Comparison of ENCODE assay signal across 8 cellular contexts in genomic region chr1:47232187-47232874, GRCh38. TPM values are rescaled to one million over a fixed set of nuclear protein-coding genes. Genes with fewer than 3 reads are reported as not detected.
DNase-seq lines count a peak whose midpoint lies in the region; ATAC-seq and TF ChIP-seq lines count a peak whose summit lies in the region.

TAL1 (minus strand) TSS chr1:47232225; CDS start chr1:47225888, 6,337 bp downstream.

- H3K36me3 ChIP-seq in mesendoderm (ENCODE audit: control insufficient read depth, insufficient read depth, low read length) = no peaks in the 10 kb centered on the region
- no peaks in the 10 kb centered on the region for H3K36me3 ChIP-seq in transverse colon
- H3K36me3 ChIP-seq in MM.1S (replicated peaks; ENCODE audit: insufficient read depth, low read length) = no peaks in the 10 kb centered on the region

- no peaks in the 10 kb centered on the region for H3K79me1 ChIP-seq in mesendoderm (ENCODE audit: low read length)

- no peak within 1 kb of the TSS for H3K23ac ChIP-seq in mesendoderm (ENCODE audit: low read length)

- no peak within 1 kb of the TSS for H2BK120ac ChIP-seq in mesendoderm (ENCODE audit: low read depth, low read length)

- TF ChIP-seq CTCF in transverse colon (IDR thresholded peaks at IDR 0.05) = no peak
- no peak for TF ChIP-seq CTCF in MM.1S (IDR thresholded peaks at IDR 0.05; ENCODE audit: low read length)

- H3K4ac ChIP-seq in mesendoderm (ENCODE audit: low read depth, low read length) = no peak within 1 kb of the TSS

- DNase-seq in activated naive CD4-positive, alpha-beta T cell treated with anti-CD3 and anti-CD28 coated beads, Interleukin-2, amount 10 ng/mL, durations not matched to agents 7 days and 5 days = no peak
- DNase-seq in activated naive CD4-positive, alpha-beta T cell treated with Interleukin-2 at 50 U/mL for 16 hours = no peak
- peak; percentile 81 for DNase-seq in dermis blood vessel endothelial cell
- DNase-seq in mesendoderm = no peak
- no peak for DNase-seq in transverse colon
- no peak for DNase-seq in MM.1S
- no peak for DNase-seq in NOMO-1 (lab: John Stamatoyannopoulos, UW; ENCODE audit: unreplicated experiment in 2 of 2)

- no peak for ATAC-seq in HG03520 (IDR thresholded peaks at IDR 0.05; ENCODE audit: unreplicated experiment)

- CTCF ChIA-PET in activated naive CD4-positive, alpha-beta T cell treated with anti-CD3 and anti-CD28 coated beads, Interleukin-2, amount 10 ng/mL, durations not matched to agents 7 days and 5 days (lab: Charles Lee) = no interaction called here

- H3K27ac ChIP-seq in mesendoderm (ENCODE audit: low read depth, low read length) (no peak within 1 kb of the TSS), transverse colon (peak within 1 kb of the TSS; percentile 13 to 57 (median 19)), MM.1S (ENCODE audit: low read length) (no peak within 1 kb of the TSS)

- H2AK5ac ChIP-seq in mesendoderm (ENCODE audit: low read length) = no peak within 1 kb of the TSS

- H3K9me3 ChIP-seq in transverse colon = no peaks in the 10 kb centered on the region
- no peaks in the 10 kb centered on the region for H3K9me3 ChIP-seq in MM.1S (replicated peaks; ENCODE audit: insufficient read depth, low read length)

- no peaks in the 10 kb centered on the region for H4K20me1 ChIP-seq in MM.1S (ENCODE audit: insufficient read depth, low read length)

- peaks cover 30% of the 10 kb centered on the region for H3K4me1 Mint-ChIP-seq in activated naive CD4-positive, alpha-beta T cell treated with anti-CD3 and anti-CD28 coated beads, Interleukin-2, amount 10 ng/mL, durations not matched to agents 7 days and 5 days

- no peaks in the 10 kb centered on the region for H3K9me2 ChIP-seq in MM.1S (replicated peaks; ENCODE audit: insufficient read depth, low read length)

- intact Hi-C loops in transverse colon (cut with DNase I; ENCODE audit: low total_unique reads) = no loop called here

- no peaks in the 10 kb centered on the region for H3F3A ChIP-seq in MM.1S (ENCODE audit: insufficient read depth, low read length)

- H3K4me2 ChIP-seq in mesendoderm (ENCODE audit: low read length) (peak within 1 kb of the TSS; percentile 59), MM.1S (ENCODE audit: low read depth, low read length) (no peak within 1 kb of the TSS)

- in situ Hi-C loops in transverse colon (cut with MboI; ENCODE audit: low pct_ligation_motif_present in 1 of 4, low pct_unique_long_range_greater_than_20kb in 1 of 4, low sequenced_read_pairs in 3 of 4) = no loop called here

- H3K4me3 Mint-ChIP-seq in activated naive CD4-positive, alpha-beta T cell treated with anti-CD3 and anti-CD28 coated beads, Interleukin-2, amount 10 ng/mL, durations not matched to agents 7 days and 5 days = peak within 1 kb of the TSS; percentile 40

- no peak for TF ChIP-seq EP300 in transverse colon (IDR thresholded peaks at IDR 0.05; ENCODE audit: low read depth)

- no peak within 1 kb of the TSS for H2BK15ac ChIP-seq in mesendoderm (replicated peaks; ENCODE audit: low read depth)

- H3K56ac ChIP-seq in mesendoderm (ENCODE audit: low read length) = peak within 1 kb of the TSS; percentile 73

- H3K4me1 ChIP-seq in mesendoderm (ENCODE audit: control insufficient read depth, low read depth, low read length) (peaks cover 2% of the 10 kb centered on the region), transverse colon (peaks cover 7 to 30% (median 17%) of the 10 kb centered on the region in 4 donors), MM.1S (ENCODE audit: low read length) (no peaks in the 10 kb centered on the region)

- no peak within 1 kb of the TSS for H2AFZ ChIP-seq in MM.1S (ENCODE audit: low read length)

- no peak within 1 kb of the TSS for H2BK5ac ChIP-seq in mesendoderm (ENCODE audit: low read length)

- H3K27me3 Mint-ChIP-seq in activated naive CD4-positive, alpha-beta T cell treated with anti-CD3 and anti-CD28 coated beads, Interleukin-2, amount 10 ng/mL, durations not matched to agents 7 days and 5 days = peaks cover 99% of the 10 kb centered on the region

- peaks cover 4% of the 10 kb centered on the region for H3K36me3 Mint-ChIP-seq in activated naive CD4-positive, alpha-beta T cell treated with anti-CD3 and anti-CD28 coated beads, Interleukin-2, amount 10 ng/mL, durations not matched to agents 7 days and 5 days

- no CpG with 5 or more reads among the region's 51 CpGs for WGBS in mesendoderm (ENCODE audit: extremely low coverage, insufficient coverage, low lambda C conversion rate)
- 7 to 16% methylated on average over 23 to 34 of the region's 51 CpGs for WGBS in transverse colon (ENCODE audit: low coverage in 1 of 2), 2 donors

- H3K79me2 ChIP-seq in mesendoderm (ENCODE audit: control insufficient read depth, insufficient read depth, low read length) (no peaks in the 10 kb centered on the region), MM.1S (ENCODE audit: low read length) (no peaks in the 10 kb centered on the region)

- no peak for TF ChIP-seq POLR2A in transverse colon (IDR thresholded peaks at IDR 0.05)

- H4K8ac ChIP-seq in mesendoderm (ENCODE audit: low read depth, low read length) = peak within 1 kb of the TSS; percentile 87

- no peak within 1 kb of the TSS for H3K4me3 ChIP-seq in mesendoderm (ENCODE audit: low read length)
- peak within 1 kb of the TSS; percentile 6 to 44 (median 8) for H3K4me3 ChIP-seq in transverse colon
- no peak within 1 kb of the TSS for H3K4me3 ChIP-seq in MM.1S (ENCODE audit: low read length)

- H3K9ac ChIP-seq in mesendoderm (ENCODE audit: low read length) (peak within 1 kb of the TSS; percentile 2), MM.1S (ENCODE audit: low read length) (no peak within 1 kb of the TSS)

- peak within 1 kb of the TSS; percentile 3 for H3K18ac ChIP-seq in mesendoderm (ENCODE audit: low read length)

- H3K9me3 Mint-ChIP-seq in activated naive CD4-positive, alpha-beta T cell treated with anti-CD3 and anti-CD28 coated beads, Interleukin-2, amount 10 ng/mL, durations not matched to agents 7 days and 5 days = no peaks in the 10 kb centered on the region

- H3K27ac Mint-ChIP-seq in activated naive CD4-positive, alpha-beta T cell treated with anti-CD3 and anti-CD28 coated beads, Interleukin-2, amount 10 ng/mL, durations not matched to agents 7 days and 5 days = peak within 1 kb of the TSS; percentile 74

- H3K27me3 ChIP-seq in mesendoderm (ENCODE audit: insufficient read depth, low read length, poor library complexity) = peaks cover 75% of the 10 kb centered on the region
- peaks cover 87% of the 10 kb centered on the region for H3K27me3 ChIP-seq in transverse colon
- H3K27me3 ChIP-seq in MM.1S (replicated peaks; ENCODE audit: insufficient read depth, low read length) = peaks cover 63% of the 10 kb centered on the region

- no peak within 1 kb of the TSS for H4K5ac ChIP-seq in mesendoderm (ENCODE audit: low read length)

RNA-seq across cellular contexts. Expression of gene TAL1, which starts in this region (rescaled TPM):
- total RNA-seq in dermis blood vessel endothelial cell (61.1 and 84.5 TPM in 2 replicates), transverse colon (1 to 10 TPM in 2 of 4 donors, under 1 TPM in 2; 0.80 to 7.9 (median 1.9) TPM)
- 0.06 TPM for polyA plus RNA-seq in mesendoderm (2013, experiment 1 of 2)
- polyA plus RNA-seq in mesendoderm (2013, experiment 2 of 2) = 0.01 TPM

Comparison
In these comparisons a context has a peak if more than half of its experiments do, and no peak if none do; other contexts are left out.
1. H3K27ac ChIP-seq: peak in transverse colon (4 of 4); none in mesendoderm (single experiment) and MM.1S (single experiment).
2. H3K4me3 ChIP-seq: peak in transverse colon (4 of 4); none in mesendoderm (single experiment) and MM.1S (single experiment).